24 cellular contexts compared by ENCODE assay signal in genomic region chr16:11127610-11128195, GRCh38.
DNase-seq lines count a peak whose midpoint lies in the region; ATAC-seq and TF ChIP-seq lines count a peak whose summit lies in the region.
"Had no signal": no experiment of that assay in that cellular context is flagged by ENCODE, and none has a peak within 500 bp of the region (broad histone marks: within the 10 kb centered on the region; RNA-seq: fewer than 3 reads in every experiment).

No MANE protein-coding gene starts in this region.

- H3K36me3 Mint-ChIP-seq in T-helper 2 cell treated with Interferon-gamma antibody and Interleukin-4, amounts not matched to agents 5 μg/mL and 100 μg/mL, for 36 hours (ENCODE audit: low read depth) = peaks cover 40% of the 10 kb centered on the region
- H3K36me3 Mint-ChIP-seq in stimulated activated naive CD8-positive, alpha-beta T cell treated with anti-CD3 and anti-CD28 coated beads, Interleukin-15, Interleukin-2, amounts not matched to agents 100 ng/mL and 50 ng/mL, for 24 hours (ENCODE audit: low read depth) = peaks cover 64% of the 10 kb centered on the region
- peaks cover 20 to 49% (median 30%) of the 10 kb centered on the region in 5 donors for H3K36me3 Mint-ChIP-seq in naive thymus-derived CD4-positive, alpha-beta T cell

- intact Hi-C loops in naive thymus-derived CD4-positive, alpha-beta T cell (cut with micrococcal nuclease) = no loop called here
- intact Hi-C loops in vagina (cut with DNase I) = no loop called here

- H3K36me3 ChIP-seq in naive thymus-derived CD4-positive, alpha-beta T cell (ENCODE audit: control insufficient read depth in 2 of 3, insufficient read depth in 3 of 3, low read length in 3 of 3) = peaks cover 0 to 60% (median 0%) of the 10 kb centered on the region in 3 experiments
- H3K36me3 ChIP-seq in vagina = peaks cover 0 to 27% of the 10 kb centered on the region in 2 donors

- no peak overlapping the region for H3K4me3 Mint-ChIP-seq in T-helper 2 cell treated with Interferon-gamma antibody and Interleukin-4, amounts not matched to agents 5 μg/mL and 100 μg/mL, for 36 hours
- no peak overlapping the region for H3K4me3 Mint-ChIP-seq in stimulated activated naive CD8-positive, alpha-beta T cell treated with anti-CD3 and anti-CD28 coated beads, Interleukin-15, Interleukin-2, amounts not matched to agents 100 ng/mL and 50 ng/mL, for 24 hours
- H3K4me3 Mint-ChIP-seq in naive thymus-derived CD4-positive, alpha-beta T cell = no peak overlapping the region
- H3K4me3 Mint-ChIP-seq: activated B cell treated with CpG ODN at 0.5 μM for 24 hours; activated naive CD8-positive, alpha-beta T cell; CD8-positive, alpha-beta T cell had no signal

- H3K27ac Mint-ChIP-seq in T-helper 2 cell treated with Interferon-gamma antibody and Interleukin-4, amounts not matched to agents 5 μg/mL and 100 μg/mL, for 36 hours = peak overlapping the region; percentile 92
- H3K27ac Mint-ChIP-seq in stimulated activated naive CD8-positive, alpha-beta T cell treated with anti-CD3 and anti-CD28 coated beads, Interleukin-15, Interleukin-2, amounts not matched to agents 100 ng/mL and 50 ng/mL, for 24 hours = peak overlapping the region; percentile 58
- H3K27ac Mint-ChIP-seq in naive thymus-derived CD4-positive, alpha-beta T cell = peak overlapping the region in 3 of 9 donors; percentile 28 to 70 (median 38)
- H3K27ac Mint-ChIP-seq: activated B cell treated with CpG ODN at 0.5 μM for 24 hours had no signal

- ATAC-seq in stimulated activated naive CD8-positive, alpha-beta T cell treated with anti-CD3 and anti-CD28 coated beads, Interleukin-15, Interleukin-2, amounts not matched to agents 100 U/mL and 50 U/mL, for 24 hours = no peak
- no peak for ATAC-seq in naive thymus-derived CD4-positive, alpha-beta T cell
- ATAC-seq in HG03469 (IDR thresholded peaks at IDR 0.05; ENCODE audit: unreplicated experiment) = no peak
- ATAC-seq: CD8-positive, alpha-beta T cell had no signal

- peaks cover 0 to 6% of the 10 kb centered on the region in 2 donors for H3K4me1 ChIP-seq in naive thymus-derived CD4-positive, alpha-beta T cell (ENCODE audit: control insufficient read depth in 2 of 2, insufficient read depth in 2 of 2, low read length in 2 of 2)
- H3K4me1 ChIP-seq in vagina = peaks cover 42% of the 10 kb centered on the region

- H3K27ac ChIP-seq in naive thymus-derived CD4-positive, alpha-beta T cell (ENCODE audit: low read depth, low read length) = peak overlapping the region; percentile 8
- peak overlapping the region; percentile 86 for H3K27ac ChIP-seq in vagina
- H3K27ac ChIP-seq: 22Rv1 had no signal

- no peak for DNase-seq in T-helper 2 cell treated with Interferon-gamma antibody and Interleukin-4, amounts not matched to agents 5 μg/mL and 100 μg/mL, for 36 hours (ENCODE audit: low spot score)
- DNase-seq in T-helper 2 cell (no peak), vagina (ENCODE audit: extremely low spot score in 2 of 2) (no peak), GM13976 (ENCODE audit: low spot score) (no peak)
- DNase-seq in stimulated activated naive CD8-positive, alpha-beta T cell treated with anti-CD3 and anti-CD28 coated beads, Interleukin-15, Interleukin-2, amounts not matched to agents 100 U/mL and 50 U/mL, for 24 hours = no peak
- DNase-seq in naive thymus-derived CD4-positive, alpha-beta T cell = no peak
- DNase-seq: activated B cell treated with CpG ODN at 0.5 μM for 24 hours; activated T-cell treated with anti-CD3 and anti-CD28 coated beads, Interleukin-2, amount 50 U/mL, for 48 hours; CD8-positive, alpha-beta T cell; cerebellar nuclear complex; DMS153; effector CD8-positive, alpha-beta T cell; esophagus squamous epithelium; GF-D8; H7; NCI-H1436 treated with DMSO at 0.1 percent for 48 hours; NCI-H526; RPMI8226; T-helper 9 cell had no signal

- in situ Hi-C loops in GM13976 (cut with MboI; ENCODE audit: low sequenced_read_pairs, unreplicated experiment) = no loop called here

- no peaks in the 10 kb centered on the region for H3K27me3 ChIP-seq in naive thymus-derived CD4-positive, alpha-beta T cell (ENCODE audit: control insufficient read depth in 2 of 2, insufficient read depth in 2 of 2, low read length in 2 of 2)
- H3K27me3 ChIP-seq in vagina = no peaks in the 10 kb centered on the region
- H3K27me3 ChIP-seq: esophagus squamous epithelium, tibial artery had no signal

- POLR2A ChIA-PET in naive thymus-derived CD4-positive, alpha-beta T cell (lab: Charles Lee) = no interaction called here

- peaks cover 54% of the 10 kb centered on the region for H3K4me1 Mint-ChIP-seq in T-helper 2 cell treated with Interferon-gamma antibody and Interleukin-4, amounts not matched to agents 5 μg/mL and 100 μg/mL, for 36 hours (ENCODE audit: low read depth)
- H3K4me1 Mint-ChIP-seq in stimulated activated naive CD8-positive, alpha-beta T cell treated with anti-CD3 and anti-CD28 coated beads, Interleukin-15, Interleukin-2, amounts not matched to agents 100 ng/mL and 50 ng/mL, for 24 hours (ENCODE audit: low read depth) = peaks cover 59% of the 10 kb centered on the region
- peaks cover 16 to 70% (median 35%) of the 10 kb centered on the region in 7 donors for H3K4me1 Mint-ChIP-seq in naive thymus-derived CD4-positive, alpha-beta T cell
- H3K4me1 Mint-ChIP-seq: activated B cell treated with CpG ODN at 0.5 μM for 24 hours had no signal

- no peak overlapping the region for H3K4me3 ChIP-seq in naive thymus-derived CD4-positive, alpha-beta T cell (ENCODE audit: low read length)
- H3K4me3 ChIP-seq in vagina = no peak overlapping the region
- H3K4me3 ChIP-seq: esophagus squamous epithelium, tibial artery had no signal

- no peaks in the 10 kb centered on the region for H3K9me3 ChIP-seq in naive thymus-derived CD4-positive, alpha-beta T cell (ENCODE audit: control insufficient read depth in 2 of 3, low read length in 3 of 3)
- no peaks in the 10 kb centered on the region for H3K9me3 ChIP-seq in vagina
- H3K9me3 ChIP-seq: esophagus squamous epithelium, tibial artery had no signal

- no peak for TF ChIP-seq POLR2A in vagina (IDR thresholded peaks at IDR 0.05)

- TF ChIP-seq CTCF in vagina (IDR thresholded peaks at IDR 0.05) (no peak), GM13976 (IDR thresholded peaks at IDR 0.05; ENCODE audit: borderline replicate concordance, control extremely low read depth, extremely low read depth, insufficient read depth, missing control alignments) (no peak)

- no peaks in the 10 kb centered on the region for H3K27me3 Mint-ChIP-seq in T-helper 2 cell treated with Interferon-gamma antibody and Interleukin-4, amounts not matched to agents 5 μg/mL and 100 μg/mL, for 36 hours (ENCODE audit: low read depth)
- no peaks in the 10 kb centered on the region for H3K27me3 Mint-ChIP-seq in stimulated activated naive CD8-positive, alpha-beta T cell treated with anti-CD3 and anti-CD28 coated beads, Interleukin-15, Interleukin-2, amounts not matched to agents 100 ng/mL and 50 ng/mL, for 24 hours
- no peaks in the 10 kb centered on the region for H3K27me3 Mint-ChIP-seq in naive thymus-derived CD4-positive, alpha-beta T cell
- H3K27me3 Mint-ChIP-seq: activated B cell treated with CpG ODN at 0.5 μM for 24 hours; activated naive CD8-positive, alpha-beta T cell had no signal

- no peaks in the 10 kb centered on the region for H3K9me3 Mint-ChIP-seq in T-helper 2 cell treated with Interferon-gamma antibody and Interleukin-4, amounts not matched to agents 5 μg/mL and 100 μg/mL, for 36 hours
- H3K9me3 Mint-ChIP-seq in stimulated activated naive CD8-positive, alpha-beta T cell treated with anti-CD3 and anti-CD28 coated beads, Interleukin-15, Interleukin-2, amounts not matched to agents 100 ng/mL and 50 ng/mL, for 24 hours = no peaks in the 10 kb centered on the region
- H3K9me3 Mint-ChIP-seq in naive thymus-derived CD4-positive, alpha-beta T cell = no peaks in the 10 kb centered on the region
- H3K9me3 Mint-ChIP-seq: activated B cell treated with CpG ODN at 0.5 μM for 24 hours; CD8-positive, alpha-beta T cell had no signal

- CTCF ChIA-PET in naive thymus-derived CD4-positive, alpha-beta T cell (lab: Charles Lee) = no interaction called here
